ENCODE assay signal across 8 cellular contexts in genomic region chr20:62407221-62407992, GRCh38. TPM values are rescaled to one million over a fixed set of nuclear protein-coding genes. Genes with fewer than 3 reads are reported as not detected.
DNase-seq lines count a peak whose midpoint lies in the region; ATAC-seq and TF ChIP-seq lines count a peak whose summit lies in the region.

Gene CABLES2 (minus strand): TSS chr20:62407285. CDS start chr20:62407276, 9 bp downstream.

- peak in 1 of 3 experiments; percentile 25 for TF ChIP-seq CTCF in vagina (IDR thresholded peaks at IDR 0.05)

- H3K27ac ChIP-seq in right cardiac atrium (ENCODE audit: low read length) (peak within 1 kb of the TSS; percentile 16), vagina (peak within 1 kb of the TSS; percentile 74)

- DNase-seq in NCI-H1694 treated with DMSO at 0.1 percent for 48 hours (lab: John Stamatoyannopoulos, UW), result peak; percentile 75
- peak; percentile 82 to 97 (median 87) for DNase-seq in T-helper 2 cell
- DNase-seq in anterior cingulate cortex (lab: John Stamatoyannopoulos, UW), result peak; percentile 20 to 94 (median 88)
- peak; percentile 96 to 98 (median 98) for DNase-seq in right cardiac atrium
- peak; percentile 93 for DNase-seq in putamen (ENCODE audit: low spot score)
- peak in 1 of 2 donors; percentile 93 for DNase-seq in vagina (ENCODE audit: extremely low spot score in 2 of 2)

- intact Hi-C loops in right cardiac atrium (cut with DNase I) (loop anchor here in 2 of 4 donors (5.0 to 10.0 kb wide), 2 partner anchors 207 to 215 kb away; no protein-coding TSS in a partner anchor), vagina (cut with DNase I) (no loop called here)

- no peaks in the 10 kb centered on the region for H3K9me3 ChIP-seq in right cardiac atrium (ENCODE audit: control insufficient read depth, low read length)
- H3K9me3 ChIP-seq in vagina, result no peaks in the 10 kb centered on the region

- ATAC-seq in GM18505 (IDR thresholded peaks at IDR 0.05; ENCODE audit: unreplicated experiment), result peak; percentile 73
- ATAC-seq in HG02938 (IDR thresholded peaks at IDR 0.05; ENCODE audit: unreplicated experiment), result peak; percentile 83
- peak; percentile 89 to 90 for ATAC-seq in right cardiac atrium

- no peaks in the 10 kb centered on the region for H3K36me3 ChIP-seq in vagina

- WGBS in right cardiac atrium, result 5% methylated on average over 73 of the region's 73 CpGs

- peak within 1 kb of the TSS; percentile 78 for H3K4me3 ChIP-seq in right cardiac atrium (ENCODE audit: low read length)
- peak within 1 kb of the TSS; percentile 55 to 89 for H3K4me3 ChIP-seq in vagina

- H3K27me3 ChIP-seq in right cardiac atrium (ENCODE audit: control insufficient read depth, insufficient read depth), result no peaks in the 10 kb centered on the region
- no peaks in the 10 kb centered on the region for H3K27me3 ChIP-seq in vagina

- H3K4me1 ChIP-seq in right cardiac atrium (ENCODE audit: control insufficient read depth, insufficient read depth, low read length), result peaks cover 4% of the 10 kb centered on the region
- H3K4me1 ChIP-seq in vagina, result peaks cover 40% of the 10 kb centered on the region

- TF ChIP-seq POLR2A in GM18505 (IDR thresholded peaks at IDR 0.05; ENCODE audit: borderline replicate concordance, extremely low read depth, insufficient read depth, insufficient read length) (peak; percentile 59), vagina (IDR thresholded peaks at IDR 0.05) (peak in 1 of 2 donors; percentile 6)

RNA-seq across cellular contexts. Expression of gene CABLES2, which starts in this region (rescaled TPM):
- total RNA-seq in right cardiac atrium (10 to 100 TPM; 12.3 to 29.4 (median 16.3) TPM), vagina (1.5 TPM)
- 10.9 TPM for polyA plus RNA-seq in right cardiac atrium
